10 cellular contexts compared by ENCODE assay signal in the genomic region with DNA sequence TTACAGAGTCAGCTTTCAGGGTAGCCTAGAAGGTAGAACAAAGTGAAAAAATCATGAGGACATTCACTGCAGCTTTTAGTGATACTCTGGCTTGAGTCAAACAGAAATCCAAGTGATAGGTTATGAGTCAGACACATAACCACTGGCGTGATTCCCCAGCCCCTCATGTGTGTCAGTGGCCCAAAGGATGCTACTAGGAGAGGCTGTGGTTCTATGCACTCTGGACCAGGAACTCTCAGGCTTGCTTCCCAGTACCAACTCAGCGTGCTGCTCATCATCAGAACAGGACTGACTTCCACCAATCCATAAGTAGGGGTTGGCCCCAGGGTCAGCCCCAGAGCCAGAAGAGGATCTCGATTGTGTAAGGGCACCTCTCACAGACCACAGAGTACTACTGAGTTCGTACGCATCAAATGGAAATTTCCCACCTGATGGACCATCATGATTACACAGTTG.
DNase-seq lines count a peak whose midpoint lies in the region; ATAC-seq and TF ChIP-seq lines count a peak whose summit lies in the region.
"Had no signal": no experiment of that assay in that cellular context is flagged by ENCODE, and none has a peak within 500 bp of the region (broad histone marks: within the 10 kb centered on the region; RNA-seq: fewer than 3 reads in every experiment).

No MANE protein-coding gene starts in this region.

- peak; percentile 75 for ATAC-seq in HG03095 (IDR thresholded peaks at IDR 0.05; ENCODE audit: unreplicated experiment)

- H3K4me3 Mint-ChIP-seq in MCF 10A (ENCODE audit: unreplicated experiment) (no peak overlapping the region), progenitor cell of endocrine pancreas (ENCODE audit: low read depth) (no peak overlapping the region), neural progenitor cell (no peak overlapping the region)

- no peaks in the 10 kb centered on the region for H3K9me3 Mint-ChIP-seq in MCF 10A (ENCODE audit: unreplicated experiment)
- no peaks in the 10 kb centered on the region for H3K9me3 Mint-ChIP-seq in progenitor cell of endocrine pancreas (ENCODE audit: low read depth)
- no peaks in the 10 kb centered on the region for H3K9me3 Mint-ChIP-seq in neural progenitor cell

- no peaks in the 10 kb centered on the region for H3F3A ChIP-seq in neural progenitor cell (ENCODE audit: low read depth)

- H3K9ac ChIP-seq in neural progenitor cell = no peak overlapping the region
- H3K9ac ChIP-seq: BLaER1 treated with 17β-estradiol and CSF1 and Interleukin-3, amounts not matched to agents 10 nM and 100 nM had no signal

- H3K27me3 ChIP-seq in breast epithelium (no peaks in the 10 kb centered on the region), neural progenitor cell (no peaks in the 10 kb centered on the region)
- H3K27me3 ChIP-seq: BLaER1 treated with 17β-estradiol and CSF1 and Interleukin-3, amounts not matched to agents 10 nM and 100 nM had no signal

- no peak for TF ChIP-seq POLR2A in breast epithelium (IDR thresholded peaks at IDR 0.05)

- H3K36me3 ChIP-seq in breast epithelium (no peaks in the 10 kb centered on the region), neural progenitor cell (no peaks in the 10 kb centered on the region)
- H3K36me3 ChIP-seq: BLaER1 treated with 17β-estradiol and CSF1 and Interleukin-3, amounts not matched to agents 10 nM and 100 nM; left ventricle myocardium inferior had no signal

- DNase-seq in MCF 10A (ENCODE audit: unreplicated experiment) (peak; percentile 4), breast epithelium (ENCODE audit: low spot score in 2 of 2) (no peak), stromal cell of bone marrow (ENCODE audit: low read depth) (peak; percentile 9), progenitor cell of endocrine pancreas (ENCODE audit: low spot score, unreplicated experiment) (no peak), neural progenitor cell (ENCODE audit: low spot score) (no peak), cerebellar nuclear complex (lab: John Stamatoyannopoulos, UW) (no peak)
- DNase-seq in activated naive CD4-positive, alpha-beta T cell treated with anti-CD3 and anti-CD28 coated beads, Interleukin-2, amount 50 U/mL, for 16 hours = peak; percentile 36
- DNase-seq: left ventricle myocardium inferior had no signal

- H3K4me2 ChIP-seq in neural progenitor cell = no peak overlapping the region
- H3K4me2 ChIP-seq: BLaER1 treated with 17β-estradiol and CSF1 and Interleukin-3, amounts not matched to agents 10 nM and 100 nM had no signal

- H3K27ac Mint-ChIP-seq in MCF 10A (ENCODE audit: low read depth, unreplicated experiment) = no peak overlapping the region
- no peak overlapping the region for H3K27ac Mint-ChIP-seq in progenitor cell of endocrine pancreas
- H3K27ac Mint-ChIP-seq in neural progenitor cell = no peak overlapping the region

- CTCF ChIA-PET in MCF 10A (lab: Yijun Ruan, JAX) = interaction anchor here (0.7 kb wide), 2 partner anchors 13 to 118 kb away, joined by 3 read pairs; no protein-coding TSS in a partner anchor

- H3K4me1 ChIP-seq in breast epithelium (no peaks in the 10 kb centered on the region), neural progenitor cell (no peaks in the 10 kb centered on the region)
- H3K4me1 ChIP-seq: left ventricle myocardium inferior had no signal

- H3K36me3 Mint-ChIP-seq in MCF 10A (ENCODE audit: insufficient read depth, unreplicated experiment) (no peaks in the 10 kb centered on the region), progenitor cell of endocrine pancreas (ENCODE audit: insufficient read depth) (no peaks in the 10 kb centered on the region), neural progenitor cell (no peaks in the 10 kb centered on the region)

- H3K9me3 ChIP-seq in breast epithelium = no peaks in the 10 kb centered on the region
- no peaks in the 10 kb centered on the region for H3K9me3 ChIP-seq in neural progenitor cell (ENCODE audit: low read depth)
- H3K9me3 ChIP-seq: BLaER1 treated with 17β-estradiol and CSF1 and Interleukin-3, amounts not matched to agents 10 nM and 100 nM; left ventricle myocardium inferior had no signal

- BruUV-seq in MCF 10A (replicated peaks; lab: Mats Ljungman, UMichigan) = no TSS peak

- no peak overlapping the region for H2AFZ ChIP-seq in neural progenitor cell (replicated peaks)

- intact Hi-C loops in MCF 10A (cut with micrococcal nuclease) (no loop called here), breast epithelium (cut with DNase I; ENCODE audit: low total_unique reads) (no loop called here)

- POLR2A ChIA-PET in MCF 10A (lab: Yijun Ruan, JAX) = interaction anchor here (1.2 kb wide), 1 partner anchor 18 kb away, joined by 3 read pairs; no protein-coding TSS in a partner anchor

- H3K4me1 Mint-ChIP-seq in MCF 10A (ENCODE audit: insufficient read depth, unreplicated experiment) = no peaks in the 10 kb centered on the region
- no peaks in the 10 kb centered on the region for H3K4me1 Mint-ChIP-seq in progenitor cell of endocrine pancreas (ENCODE audit: low read depth)
- H3K4me1 Mint-ChIP-seq in neural progenitor cell = no peaks in the 10 kb centered on the region

- no peaks in the 10 kb centered on the region for H4K20me1 ChIP-seq in neural progenitor cell (ENCODE audit: low read depth)
- H4K20me1 ChIP-seq: BLaER1 treated with 17β-estradiol and CSF1 and Interleukin-3, amounts not matched to agents 10 nM and 100 nM had no signal

- H3K27me3 Mint-ChIP-seq in MCF 10A (ENCODE audit: insufficient read depth, unreplicated experiment) = peaks cover 26% of the 10 kb centered on the region
- H3K27me3 Mint-ChIP-seq in progenitor cell of endocrine pancreas = peaks cover 7% of the 10 kb centered on the region
- peaks cover 5% of the 10 kb centered on the region for H3K27me3 Mint-ChIP-seq in neural progenitor cell (ENCODE audit: insufficient read depth, low read depth)

- H3K4me3 ChIP-seq in breast epithelium = no peak overlapping the region
- H3K4me3 ChIP-seq in neural progenitor cell = no peak overlapping the region
- H3K4me3 ChIP-seq: BLaER1 treated with 17β-estradiol and CSF1 and Interleukin-3, amounts not matched to agents 10 nM and 100 nM; left ventricle myocardium inferior had no signal

- no peaks in the 10 kb centered on the region for H3K79me2 ChIP-seq in neural progenitor cell (ENCODE audit: low read depth)

- no peak overlapping the region for H3K27ac ChIP-seq in breast epithelium
- H3K27ac ChIP-seq in neural progenitor cell = no peak overlapping the region
- H3K27ac ChIP-seq: BLaER1 treated with 17β-estradiol and CSF1 and Interleukin-3, amounts not matched to agents 10 nM and 100 nM; left ventricle myocardium inferior had no signal

- no peak for TF ChIP-seq CTCF in MCF 10A (IDR thresholded peaks at IDR 0.05; ENCODE audit: unreplicated experiment)
- no peak for TF ChIP-seq CTCF in breast epithelium (IDR thresholded peaks at IDR 0.05)
- no peak for TF ChIP-seq CTCF in progenitor cell of endocrine pancreas (IDR thresholded peaks at IDR 0.05; ENCODE audit: unreplicated experiment)
- TF ChIP-seq CTCF in neural progenitor cell (IDR thresholded peaks at IDR 0.05) = no peak

Comparison
In these comparisons a context has a peak if more than half of its experiments do, and no peak if none do; other contexts are left out.
1. DNase-seq: peak in MCF 10A (single experiment), activated naive CD4-positive, alpha-beta T cell treated with anti-CD3 and anti-CD28 coated beads, Interleukin-2, amount 50 U/mL, for 16 hours (single experiment) and stromal cell of bone marrow (single experiment); none in breast epithelium (0 of 2), progenitor cell of endocrine pancreas (single experiment), neural progenitor cell (single experiment) and cerebellar nuclear complex (0 of 2).